In the genomic region with DNA sequence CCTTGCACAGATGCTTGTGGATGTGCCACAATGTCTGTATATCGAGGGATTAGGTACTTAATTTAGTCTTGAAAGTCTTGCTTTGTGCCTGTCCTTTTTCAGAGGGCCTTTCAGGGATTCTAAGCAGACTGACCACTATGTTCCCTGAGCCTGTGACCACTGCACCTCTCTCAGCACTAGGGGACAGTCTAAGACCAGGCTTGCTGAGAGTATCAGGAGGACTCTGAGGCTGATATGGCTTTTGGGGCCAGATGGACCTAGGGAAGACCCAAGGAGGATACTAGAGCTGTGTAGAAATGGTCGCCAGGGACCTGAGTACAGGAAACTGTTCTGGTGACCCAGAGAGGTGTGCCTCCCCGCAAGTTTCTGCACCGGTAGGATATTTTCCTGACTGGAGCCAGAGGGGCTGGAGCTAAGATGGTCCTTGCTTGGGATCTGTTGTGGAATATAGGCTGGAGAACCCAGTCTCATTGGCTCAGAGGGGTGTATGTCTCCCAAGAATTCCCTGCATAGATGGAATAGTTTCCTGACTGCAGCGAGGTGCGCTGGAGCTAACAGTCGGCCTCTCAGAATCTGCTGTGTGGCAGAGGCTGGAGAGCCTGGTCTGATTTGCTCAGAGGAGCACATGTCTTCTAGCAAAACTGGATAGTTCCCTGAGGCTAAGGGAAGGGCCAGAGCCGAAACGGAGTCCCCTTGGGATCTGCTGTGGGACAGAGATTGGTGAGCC, we compare ENCODE assay signal across 2 cellular contexts.
TF ChIP-seq lines count a peak whose summit lies in the region.

No MANE protein-coding gene starts in this region.

TF ChIP-seq in Ishikawa, 13 proteins besides CTCF, POLR2A, EP300 and RAD21 (continued from another document):
- TF ChIP-seq, protein P1, sequence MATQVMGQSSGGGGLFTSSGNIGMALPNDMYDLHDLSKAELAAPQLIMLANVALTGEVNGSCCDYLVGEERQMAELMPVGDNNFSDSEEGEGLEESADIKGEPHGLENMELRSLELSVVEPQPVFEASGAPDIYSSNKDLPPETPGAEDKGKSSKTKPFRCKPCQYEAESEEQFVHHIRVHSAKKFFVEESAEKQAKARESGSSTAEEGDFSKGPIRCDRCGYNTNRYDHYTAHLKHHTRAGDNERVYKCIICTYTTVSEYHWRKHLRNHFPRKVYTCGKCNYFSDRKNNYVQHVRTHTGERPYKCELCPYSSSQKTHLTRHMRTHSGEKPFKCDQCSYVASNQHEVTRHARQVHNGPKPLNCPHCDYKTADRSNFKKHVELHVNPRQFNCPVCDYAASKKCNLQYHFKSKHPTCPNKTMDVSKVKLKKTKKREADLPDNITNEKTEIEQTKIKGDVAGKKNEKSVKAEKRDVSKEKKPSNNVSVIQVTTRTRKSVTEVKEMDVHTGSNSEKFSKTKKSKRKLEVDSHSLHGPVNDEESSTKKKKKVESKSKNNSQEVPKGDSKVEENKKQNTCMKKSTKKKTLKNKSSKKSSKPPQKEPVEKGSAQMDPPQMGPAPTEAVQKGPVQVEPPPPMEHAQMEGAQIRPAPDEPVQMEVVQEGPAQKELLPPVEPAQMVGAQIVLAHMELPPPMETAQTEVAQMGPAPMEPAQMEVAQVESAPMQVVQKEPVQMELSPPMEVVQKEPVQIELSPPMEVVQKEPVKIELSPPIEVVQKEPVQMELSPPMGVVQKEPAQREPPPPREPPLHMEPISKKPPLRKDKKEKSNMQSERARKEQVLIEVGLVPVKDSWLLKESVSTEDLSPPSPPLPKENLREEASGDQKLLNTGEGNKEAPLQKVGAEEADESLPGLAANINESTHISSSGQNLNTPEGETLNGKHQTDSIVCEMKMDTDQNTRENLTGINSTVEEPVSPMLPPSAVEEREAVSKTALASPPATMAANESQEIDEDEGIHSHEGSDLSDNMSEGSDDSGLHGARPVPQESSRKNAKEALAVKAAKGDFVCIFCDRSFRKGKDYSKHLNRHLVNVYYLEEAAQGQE (IDR thresholded peaks at IDR 0.05; ENCODE audit: low read depth) = no peak
- TF ChIP-seq TEAD4 (IDR thresholded peaks at IDR 0.05) (no peak), EGR1 (IDR thresholded peaks at IDR 0.05) (no peak), ZBTB7A (IDR thresholded peaks at IDR 0.05; ENCODE audit: low read depth) (no peak), NFIC (IDR thresholded peaks at IDR 0.05) (no peak), TCF12 (IDR thresholded peaks at IDR 0.05; ENCODE audit: low read depth) (no peak), FOXM1 (IDR thresholded peaks at IDR 0.05; ENCODE audit: borderline replicate concordance, low read depth) (no peak)
- TF ChIP-seq, protein P2, sequence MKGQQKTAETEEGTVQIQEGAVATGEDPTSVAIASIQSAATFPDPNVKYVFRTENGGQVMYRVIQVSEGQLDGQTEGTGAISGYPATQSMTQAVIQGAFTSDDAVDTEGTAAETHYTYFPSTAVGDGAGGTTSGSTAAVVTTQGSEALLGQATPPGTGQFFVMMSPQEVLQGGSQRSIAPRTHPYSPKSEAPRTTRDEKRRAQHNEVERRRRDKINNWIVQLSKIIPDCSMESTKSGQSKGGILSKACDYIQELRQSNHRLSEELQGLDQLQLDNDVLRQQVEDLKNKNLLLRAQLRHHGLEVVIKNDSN (IDR thresholded peaks at IDR 0.05) = no peak

TF ChIP-seq in GM12878, 131 proteins besides CTCF, POLR2A, EP300 and RAD21 (continued from another document):
- TF ChIP-seq, protein P3, sequence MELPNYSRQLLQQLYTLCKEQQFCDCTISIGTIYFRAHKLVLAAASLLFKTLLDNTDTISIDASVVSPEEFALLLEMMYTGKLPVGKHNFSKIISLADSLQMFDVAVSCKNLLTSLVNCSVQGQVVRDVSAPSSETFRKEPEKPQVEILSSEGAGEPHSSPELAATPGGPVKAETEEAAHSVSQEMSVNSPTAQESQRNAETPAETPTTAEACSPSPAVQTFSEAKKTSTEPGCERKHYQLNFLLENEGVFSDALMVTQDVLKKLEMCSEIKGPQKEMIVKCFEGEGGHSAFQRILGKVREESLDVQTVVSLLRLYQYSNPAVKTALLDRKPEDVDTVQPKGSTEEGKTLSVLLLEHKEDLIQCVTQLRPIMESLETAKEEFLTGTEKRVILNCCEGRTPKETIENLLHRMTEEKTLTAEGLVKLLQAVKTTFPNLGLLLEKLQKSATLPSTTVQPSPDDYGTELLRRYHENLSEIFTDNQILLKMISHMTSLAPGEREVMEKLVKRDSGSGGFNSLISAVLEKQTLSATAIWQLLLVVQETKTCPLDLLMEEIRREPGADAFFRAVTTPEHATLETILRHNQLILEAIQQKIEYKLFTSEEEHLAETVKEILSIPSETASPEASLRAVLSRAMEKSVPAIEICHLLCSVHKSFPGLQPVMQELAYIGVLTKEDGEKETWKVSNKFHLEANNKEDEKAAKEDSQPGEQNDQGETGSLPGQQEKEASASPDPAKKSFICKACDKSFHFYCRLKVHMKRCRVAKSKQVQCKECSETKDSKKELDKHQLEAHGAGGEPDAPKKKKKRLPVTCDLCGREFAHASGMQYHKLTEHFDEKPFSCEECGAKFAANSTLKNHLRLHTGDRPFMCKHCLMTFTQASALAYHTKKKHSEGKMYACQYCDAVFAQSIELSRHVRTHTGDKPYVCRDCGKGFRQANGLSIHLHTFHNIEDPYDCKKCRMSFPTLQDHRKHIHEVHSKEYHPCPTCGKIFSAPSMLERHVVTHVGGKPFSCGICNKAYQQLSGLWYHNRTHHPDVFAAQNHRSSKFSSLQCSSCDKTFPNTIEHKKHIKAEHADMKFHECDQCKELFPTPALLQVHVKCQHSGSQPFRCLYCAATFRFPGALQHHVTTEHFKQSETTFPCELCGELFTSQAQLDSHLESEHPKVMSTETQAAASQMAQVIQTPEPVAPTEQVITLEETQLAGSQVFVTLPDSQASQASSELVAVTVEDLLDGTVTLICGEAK (IDR thresholded peaks at IDR 0.05; ENCODE audit: borderline replicate concordance) = no peak
- no peak for TF ChIP-seq IRF4 (IDR thresholded peaks at IDR 0.05; ENCODE audit: low read depth, low read length)
- TF ChIP-seq, protein P1 (IDR thresholded peaks at IDR 0.05; ENCODE audit: low read depth, low read length) = no peak
- TF ChIP-seq, protein P2 (IDR thresholded peaks at IDR 0.05; ENCODE audit: borderline replicate concordance, extremely low read length, insufficient read depth, low read depth, low read length) = no peak
- TF ChIP-seq RUNX3 (IDR thresholded peaks at IDR 0.05; ENCODE audit: low read length) = peak; percentile 51; the same call in 1 of the 2 replicates
- no peak for TF ChIP-seq MTA2 (IDR thresholded peaks at IDR 0.05; ENCODE audit: low read depth)
- TF ChIP-seq MXI1 (IDR thresholded peaks at IDR 0.05; ENCODE audit: low read depth, low read length) = no peak
- 0 out of 2 replicates have a peak, but pooled peaks have one; percentile 18 for TF ChIP-seq YY1 (IDR thresholded peaks at IDR 0.05; ENCODE audit: low read depth, low read length)
TF ChIP-seq in GM12878: peak in this region for 3.
